ENCODE assay signal across 21 cellular contexts in the genomic region with DNA sequence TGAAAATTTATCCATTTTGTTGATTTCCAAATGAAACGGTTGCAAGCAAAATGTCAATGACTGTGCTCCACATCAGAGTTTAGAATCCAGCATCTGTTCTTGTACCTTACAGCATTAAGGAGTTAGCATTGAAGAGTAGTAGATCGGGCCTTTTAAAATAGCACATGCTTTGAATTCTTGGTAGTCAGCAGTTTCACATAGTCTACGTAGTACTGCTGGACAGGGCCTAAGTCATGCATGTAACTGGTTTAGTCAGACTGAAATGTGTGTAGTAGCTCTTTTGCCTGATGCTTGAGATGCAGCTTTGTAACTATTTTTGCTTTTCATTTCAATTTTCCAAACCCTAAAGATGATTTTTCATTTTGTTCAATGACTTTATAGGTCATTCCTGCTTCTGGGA. TPM values are rescaled to one million over a fixed set of nuclear protein-coding genes. Genes with fewer than 3 reads are reported as not detected.
DNase-seq lines count a peak whose midpoint lies in the region; ATAC-seq and TF ChIP-seq lines count a peak whose summit lies in the region.
"Had no signal": no experiment of that assay in that cellular context is flagged by ENCODE, and none has a peak within 500 bp of the region (broad histone marks: within the 10 kb centered on the region; RNA-seq: fewer than 3 reads in every experiment).

No MANE protein-coding gene starts in this region.

- no peaks in the 10 kb centered on the region for H3K36me3 Mint-ChIP-seq in HFFc6 (ENCODE audit: low read depth)
- H3K36me3 Mint-ChIP-seq: natural killer cell treated with Interleukin-12 subunit alpha and Interleukin-12 subunit beta and Interleukin-15 and Interleukin-18, amount 100 ng/mL, for 72 hours had no signal

- no peaks in the 10 kb centered on the region for H3K9me3 Mint-ChIP-seq in HFFc6
- H3K9me3 Mint-ChIP-seq: activated naive CD4-positive, alpha-beta T cell treated with anti-CD3 and anti-CD28 coated beads for 36 hours; natural killer cell treated with Interleukin-12 subunit alpha and Interleukin-12 subunit beta and Interleukin-15 and Interleukin-18, amount 100 ng/mL, for 72 hours had no signal

- H3K9me3 ChIP-seq in adipocyte (ENCODE audit: control insufficient read depth, low read length) = no peaks in the 10 kb centered on the region
- H3K9me3 ChIP-seq: ascending aorta, spleen had no signal

- no peak overlapping the region for H3K4me3 Mint-ChIP-seq in HFFc6
- H3K4me3 Mint-ChIP-seq: activated naive CD4-positive, alpha-beta T cell treated with anti-CD3 and anti-CD28 coated beads for 36 hours; CD14-positive monocyte; natural killer cell treated with Interleukin-12 subunit alpha and Interleukin-12 subunit beta and Interleukin-15 and Interleukin-18, amount 100 ng/mL, for 72 hours had no signal

- no peak overlapping the region for H3K27ac Mint-ChIP-seq in HFFc6
- H3K27ac Mint-ChIP-seq: activated naive CD4-positive, alpha-beta T cell treated with anti-CD3 and anti-CD28 coated beads for 36 hours; CD14-positive monocyte; natural killer cell treated with Interleukin-12 subunit alpha and Interleukin-12 subunit beta and Interleukin-15 and Interleukin-18, amount 100 ng/mL, for 72 hours; progenitor cell of endocrine pancreas had no signal

- DNase-seq in HFFc6 (peak; percentile 4), adipocyte (ENCODE audit: low read depth) (peak; percentile 28), fibroblast of the aortic adventitia (ENCODE audit: low read depth) (peak; percentile 54), retinal pigment epithelial cell (ENCODE audit: low read depth) (peak; percentile 40), SKM-1 (lab: John Stamatoyannopoulos, UW; ENCODE audit: unreplicated experiment) (no peak)
- DNase-seq: activated naive CD4-positive, alpha-beta T cell treated with anti-CD3 and anti-CD28 coated beads for 36 hours; activated T-cell treated with anti-CD3 and anti-CD28 coated beads for 4 hours; dermis blood vessel endothelial cell; erythroblast; GDM1; Karpas-422; NCI-H1092 treated with DMSO at 0.1 percent for 48 hours; NCI-H524; spleen had no signal

- H3K27me3 ChIP-seq in adipocyte (replicated peaks; ENCODE audit: control insufficient read depth, insufficient read depth, low read length) = peaks cover 19% of the 10 kb centered on the region

- H3K36me3 ChIP-seq in adipocyte (ENCODE audit: control insufficient read depth, insufficient read depth, low read length, severe bottlenecking) = no peaks in the 10 kb centered on the region
- H3K36me3 ChIP-seq: ascending aorta, spleen had no signal

- H3K4me1 Mint-ChIP-seq in HFFc6 (ENCODE audit: low read depth) = no peaks in the 10 kb centered on the region
- H3K4me1 Mint-ChIP-seq: CD14-positive monocyte had no signal

- H3K4me1 ChIP-seq in adipocyte (ENCODE audit: control insufficient read depth, insufficient read depth, low read length) = no peaks in the 10 kb centered on the region

- H3K9ac ChIP-seq in adipocyte (ENCODE audit: low read length) = no peak overlapping the region

- ATAC-seq in GM19463 (IDR thresholded peaks at IDR 0.05; ENCODE audit: unreplicated experiment) (no peak), HG03342 (IDR thresholded peaks at IDR 0.05; ENCODE audit: unreplicated experiment) (no peak)
- ATAC-seq: natural killer cell treated with Interleukin-12 subunit alpha and Interleukin-12 subunit beta and Interleukin-15 and Interleukin-18, amount 100 ng/mL, for 72 hours had no signal

- H3K27me3 Mint-ChIP-seq in HFFc6 (ENCODE audit: insufficient read depth) = peaks cover 20% of the 10 kb centered on the region

- TF ChIP-seq CTCF in HFFc6 (IDR thresholded peaks at IDR 0.05) = no peak
- no peak for TF ChIP-seq CTCF in fibroblast of the aortic adventitia (IDR thresholded peaks at IDR 0.05; ENCODE audit: insufficient read depth, low read length)
- no peak for TF ChIP-seq CTCF in retinal pigment epithelial cell (conservative IDR thresholded peaks at IDR 0.05; ENCODE audit: low read depth, low read length)

- H3K4me3 ChIP-seq in adipocyte (ENCODE audit: low read length) (no peak overlapping the region), fibroblast of the aortic adventitia (ENCODE audit: low read depth, low read length) (no peak overlapping the region), retinal pigment epithelial cell (ENCODE audit: low read length) (no peak overlapping the region)
- H3K4me3 ChIP-seq: ascending aorta, SK-N-MC, spleen had no signal

RNA-seq across cellular contexts. Expression of gene LECT2, which starts 19.8 kb away (rescaled TPM):
- total RNA-seq in HFFc6 (2021; fragmentation: NEBNext Ultra II Directional; extraction: Animal tissue kit (Norgen Biotek cat#: 25700)) = not detected
- total RNA-seq in fibroblast of the aortic adventitia (ENCODE audit: low replicate concordance) = not detected in 2 replicates
- total RNA-seq: activated naive CD4-positive, alpha-beta T cell treated with anti-CD3 and anti-CD28 coated beads for 36 hours; ascending aorta; dermis blood vessel endothelial cell; natural killer cell treated with Interleukin-12 subunit alpha and Interleukin-12 subunit beta and Interleukin-15 and Interleukin-18, amount 100 ng/mL, for 72 hours; progenitor cell of endocrine pancreas; spleen had no signal

RNA-seq across cellular contexts. Expression of gene IL9, which starts 39.3 kb away (rescaled TPM):
- not detected for total RNA-seq in HFFc6 (2021; fragmentation: NEBNext Ultra II Directional; extraction: Animal tissue kit (Norgen Biotek cat#: 25700))
- total RNA-seq in fibroblast of the aortic adventitia (ENCODE audit: low replicate concordance) = not detected in 2 replicates
- total RNA-seq: activated naive CD4-positive, alpha-beta T cell treated with anti-CD3 and anti-CD28 coated beads for 36 hours; ascending aorta; dermis blood vessel endothelial cell; progenitor cell of endocrine pancreas; spleen had no signal
